In genomic region chr12:50084775-50085614, GRCh38 we compare ENCODE assay signal across 8 cellular contexts. TPM values are rescaled to one million over a fixed set of nuclear protein-coding genes. Genes with fewer than 3 reads are reported as not detected.
DNase-seq lines count a peak whose midpoint lies in the region; ATAC-seq and TF ChIP-seq lines count a peak whose summit lies in the region.

Gene SMARCD1, plus strand, starts transcription at chr12:50085342. Its CDS starts 28 bp downstream, at chr12:50085370.

- peak; percentile 49; the same call in 1 of the 2 replicates for TF ChIP-seq POLR2A in IMR-90 (IDR thresholded peaks at IDR 0.05; ENCODE audit: low read depth, low read length)
- TF ChIP-seq POLR2A in erythroblast (IDR thresholded peaks at IDR 0.05; ENCODE audit: low read length): peak; percentile 55

- H4K5ac ChIP-seq in IMR-90 (ENCODE audit: low read depth, low read length): peak within 1 kb of the TSS; percentile 26

- H2BK120ac ChIP-seq in IMR-90 (ENCODE audit: low read depth, low read length): peak within 1 kb of the TSS; percentile 64

- CTCF ChIA-PET in IMR-90 (lab: Yijun Ruan, JAX): interaction anchor here (0.6 to 2.4 kb wide), 6 partner anchors 10 to 44 kb away, joined by 3 to 12 read pairs (median 3); partner anchors contain the start of gene COX14

- H4K8ac ChIP-seq in IMR-90 (ENCODE audit: low read depth in 2 of 2, low read length in 2 of 2): peak within 1 kb of the TSS; percentile 38 to 96

- no peak within 1 kb of the TSS for H2BK15ac ChIP-seq in IMR-90 (ENCODE audit: low read depth, low read length)

- peak within 1 kb of the TSS; percentile 83 for H2BK5ac ChIP-seq in IMR-90 (ENCODE audit: low read depth, low read length, poor library complexity, severe bottlenecking)

- H3K23ac ChIP-seq in IMR-90 (ENCODE audit: low read depth, low read length): peak within 1 kb of the TSS; percentile 85

- peak within 1 kb of the TSS; percentile 96 for H2AK9ac ChIP-seq in IMR-90 (replicated peaks; ENCODE audit: low read depth, low read length, poor library complexity)

- peak within 1 kb of the TSS; percentile 59 for H4K91ac ChIP-seq in IMR-90 (ENCODE audit: insufficient read depth, low read depth, low read length)

- dilution Hi-C loops in IMR-90 (cut with HindIII; ENCODE audit: low sequenced_read_pairs, unreplicated experiment): no loop called here

- no peaks in the 10 kb centered on the region for H3K27me3 ChIP-seq in IMR-90 (ENCODE audit: control insufficient read depth, insufficient read depth, low read length)
- no peaks in the 10 kb centered on the region for H3K27me3 ChIP-seq in mucosa of stomach (ENCODE audit: control insufficient read depth, insufficient read depth, low read length)

- peak; percentile 96 for DNase-seq in DMS 273 (lab: John Stamatoyannopoulos, UW; ENCODE audit: unreplicated experiment)
- peak; percentile 91 for DNase-seq in IMR-90
- peak; percentile 50 for DNase-seq in OCI-M2 (lab: John Stamatoyannopoulos, UW; ENCODE audit: unreplicated experiment)
- peak; percentile 86 for DNase-seq in activated T-cell treated with anti-CD3 and anti-CD28 coated beads for 48 hours (ENCODE audit: low read depth)
- peak; percentile 91 to 94 for DNase-seq in erythroblast (lab: John Stamatoyannopoulos, UW)
- peak; percentile 65 to 68 for DNase-seq in stimulated activated CD8-positive, alpha-beta memory T cell treated with anti-CD3 and anti-CD28 coated beads, Interleukin-7, amount 100 ng/mL, for 1 hour (ENCODE audit: low read depth in 2 of 2)

- ATAC-seq in GM21515 (IDR thresholded peaks at IDR 0.05; ENCODE audit: unreplicated experiment) (peak; percentile 80), IMR-90 (ENCODE audit: low read depth) (peak; percentile 92)

- peak; percentile 72 for TF ChIP-seq CTCF in IMR-90 (conservative IDR thresholded peaks at IDR 0.05; ENCODE audit: low read depth, low read length)

- H3K9ac ChIP-seq in IMR-90 (ENCODE audit: low read depth, low read length) (peak within 1 kb of the TSS; percentile 83), mucosa of stomach (ENCODE audit: low read length) (peak within 1 kb of the TSS; percentile 77)

- H3K4ac ChIP-seq in IMR-90 (ENCODE audit: low read depth, low read length): peak within 1 kb of the TSS; percentile 78

- BruUV-seq in IMR-90 (replicated peaks; lab: Mats Ljungman, UMichigan): no TSS peak

- H3K4me3 ChIP-seq in IMR-90 (ENCODE audit: insufficient read depth, low read depth, low read length) (peak within 1 kb of the TSS; percentile 63), mucosa of stomach (ENCODE audit: low read length) (peak within 1 kb of the TSS; percentile 79)

- H3K36me3 ChIP-seq in IMR-90 (ENCODE audit: control insufficient read depth, insufficient read depth, low read length) (peaks cover 23% of the 10 kb centered on the region), mucosa of stomach (ENCODE audit: control insufficient read depth, insufficient read depth, low read length) (no peaks in the 10 kb centered on the region)

- H3K9me3 ChIP-seq in IMR-90 (ENCODE audit: control insufficient read depth, insufficient read depth, low read length): no peaks in the 10 kb centered on the region
- no peaks in the 10 kb centered on the region for H3K9me3 ChIP-seq in mucosa of stomach (ENCODE audit: control insufficient read depth, low read length)

- H4K20me1 ChIP-seq in IMR-90 (ENCODE audit: insufficient read depth, low read length): peaks cover 25% of the 10 kb centered on the region

- peak within 1 kb of the TSS; percentile 76 for H3K56ac ChIP-seq in IMR-90 (ENCODE audit: extremely low read depth, insufficient read depth, low read length)

- H3K4me2 ChIP-seq in IMR-90 (ENCODE audit: low read depth, low read length): peak within 1 kb of the TSS; percentile 94

- peak within 1 kb of the TSS; percentile 71 for H2AK5ac ChIP-seq in IMR-90 (ENCODE audit: low read depth, low read length)

- H3K79me1 ChIP-seq in IMR-90 (ENCODE audit: low read depth in 1 of 2, low read length in 2 of 2): peaks cover 12 to 41% of the 10 kb centered on the region in 2 experiments

- peak within 1 kb of the TSS; percentile 93 for H2AFZ ChIP-seq in IMR-90 (replicated peaks; ENCODE audit: low read length, poor library complexity)

- no peaks in the 10 kb centered on the region for H3K9me1 ChIP-seq in IMR-90 (ENCODE audit: insufficient read depth, low read length)

- H3K18ac ChIP-seq in IMR-90 (ENCODE audit: low read depth, low read length): peak within 1 kb of the TSS; percentile 16; the same call in 1 of the 2 replicates

- 3% methylated on average over 12 of the region's 69 CpGs; no CpG with 5 or more reads in 1 of the 2 experiments for WGBS in IMR-90 (ENCODE audit: extremely low coverage in 2 of 2, insufficient read length in 1 of 2), 2 experiments

- H3K4me1 ChIP-seq in IMR-90 (ENCODE audit: control insufficient read depth, insufficient read depth, low read length): peaks cover 7% of the 10 kb centered on the region
- H3K4me1 ChIP-seq in mucosa of stomach (ENCODE audit: control insufficient read depth, insufficient read depth, low read length): no peaks in the 10 kb centered on the region

- intact Hi-C loops in IMR-90 (cut with micrococcal nuclease): loop anchor here (5.0 kb wide), 1 partner anchor 82 kb away; the partner anchor contains the start of gene CERS5

- 0 out of 2 replicates have a peak, but pooled peaks have one; percentile 2 for TF ChIP-seq RAD21 in IMR-90 (IDR thresholded peaks at IDR 0.05; ENCODE audit: low read length)

- H3K27ac ChIP-seq in IMR-90 (ENCODE audit: insufficient read depth, low read length): peak within 1 kb of the TSS; percentile 81

- POLR2A ChIA-PET in IMR-90 (lab: Charles Lee; ENCODE audit: unreplicated experiment): interaction anchor here (0.6 to 1.0 kb wide), 3 partner anchors 22 to 182 kb away, joined by 3 to 5 read pairs (median 4); partner anchors contain the start of gene COX14

- H3K14ac ChIP-seq in IMR-90 (replicated peaks; ENCODE audit: low read depth, low read length): peak within 1 kb of the TSS; percentile 95

- in situ Hi-C loops in IMR-90 (cut with MboI; ENCODE audit: low sequenced_read_pairs): no loop called here

- H2BK20ac ChIP-seq in IMR-90 (ENCODE audit: low read depth, low read length): no peak within 1 kb of the TSS

TF ChIP-seq in IMR-90, 13 proteins besides CTCF, POLR2A, EP300 and RAD21:
- TF ChIP-seq MAZ (IDR thresholded peaks at IDR 0.05; ENCODE audit: borderline replicate concordance, low read depth, low read length): peak; percentile 66; the same call in 1 of the 2 replicates
- TF ChIP-seq MXI1 (IDR thresholded peaks at IDR 0.05; ENCODE audit: borderline replicate concordance, low read depth, low read length): peak; percentile 86; the same call in 1 of the 2 replicates
- TF ChIP-seq ELK1 (IDR thresholded peaks at IDR 0.05; ENCODE audit: borderline replicate concordance, low read depth, low read length): no peak

RNA-seq across cellular contexts. Expression of gene SMARCD1, which starts in this region (rescaled TPM):
- 28.1 TPM in 2 replicates for total RNA-seq in IMR-90 (2012; rRNA removed)
- 43.9 and 47.9 TPM in 2 replicates for polyA plus RNA-seq in IMR-90 (2012; rRNA removed)
- polyA plus RNA-seq in IMR-90 (2012; cell fraction: cytosol; rRNA removed): 22.9 and 29.5 TPM in 2 replicates
- polyA plus RNA-seq in IMR-90 (2012; cell fraction: nucleus; rRNA removed; ENCODE audit: low replicate concordance): 101 and 130 TPM in 2 replicates

Comparison
In these comparisons a context has a peak if more than half of its experiments do, and no peak if none do; other contexts are left out.
1. Peak in every context shown above with its lines: DNase-seq, ATAC-seq, H3K4me3 ChIP-seq and H3K27ac ChIP-seq.